In genomic region chr21:34261841-34262832, GRCh38 we compare ENCODE assay signal across 17 cellular contexts.
"Had no signal": no experiment of that assay in that cellular context is flagged by ENCODE, and none has a peak within 500 bp of the region (broad histone marks: within the 10 kb centered on the region; RNA-seq: fewer than 3 reads in every experiment).

No MANE protein-coding gene starts in this region.

- DNase-seq: activated CD4-positive, alpha-beta memory T cell treated with anti-CD3 and anti-CD28 coated beads, Interleukin-2, amount 10 ng/mL, durations not matched to agents 7 days and 5 days; activated gamma-delta T cell treated with Interleukin-2 at 50 U/mL for 16 hours; activated naive CD8-positive, alpha-beta T cell treated with anti-CD3 and anti-CD28 coated beads, Interleukin-2, amount 10 ng/mL, durations not matched to agents 7 days and 5 days; activated T-cell treated with anti-CD3 and anti-CD28 coated beads, Interleukin-2, amount 50 U/mL, for 72 hours; central memory CD4-positive, alpha-beta T cell; effector memory CD8-positive, alpha-beta T cell; immature natural killer cell; left ventricle myocardium inferior; right cardiac atrium; stimulated activated CD4-positive, alpha-beta T cell treated with anti-CD3 and anti-CD28 coated beads, Interleukin-1b, Interleukin-23, amount 100 ng/mL, for 48 hours; T-cell had no signal

- ATAC-seq: activated T-cell treated with anti-CD3 and anti-CD28 coated beads, Interleukin-2, amount 50 U/mL, for 72 hours; effector memory CD8-positive, alpha-beta T cell; stimulated activated memory B cell treated with anti-CD40 and anti-IgM and Interleukin-4, amounts not matched to agents 10 μg/mL and 1 μg/mL and 100 μg/mL, for 72 hours; T-cell had no signal

- H3K4me3 Mint-ChIP-seq: activated CD4-positive, alpha-beta memory T cell treated with anti-CD3 and anti-CD28 coated beads, Interleukin-2, amount 10 ng/mL, durations not matched to agents 7 days and 5 days; activated naive CD8-positive, alpha-beta T cell treated with anti-CD3 and anti-CD28 coated beads, Interleukin-2, amount 10 ng/mL, durations not matched to agents 7 days and 5 days; activated T-cell treated with anti-CD3 and anti-CD28 coated beads, Interleukin-2, amount 50 U/mL, for 72 hours; effector memory CD8-positive, alpha-beta T cell; immature natural killer cell; neural progenitor cell; stimulated activated memory B cell treated with anti-CD40 and anti-IgM and Interleukin-4, amounts not matched to agents 10 μg/mL and 1 μg/mL and 100 μg/mL, for 72 hours; T-cell; type B pancreatic cell had no signal

- H3K4me1 ChIP-seq: left ventricle myocardium inferior, neural progenitor cell had no signal

- H3K27ac ChIP-seq: epithelial cell of prostate, left ventricle myocardium inferior, neural progenitor cell, SK-N-MC, VCaP had no signal

- H3K36me3 ChIP-seq: left ventricle myocardium inferior, neural progenitor cell had no signal

- H3K4me1 Mint-ChIP-seq: activated CD4-positive, alpha-beta memory T cell treated with anti-CD3 and anti-CD28 coated beads, Interleukin-2, amount 10 ng/mL, durations not matched to agents 7 days and 5 days; activated naive CD8-positive, alpha-beta T cell treated with anti-CD3 and anti-CD28 coated beads, Interleukin-2, amount 10 ng/mL, durations not matched to agents 7 days and 5 days; immature natural killer cell; neural progenitor cell; stimulated activated memory B cell treated with anti-CD40 and anti-IgM and Interleukin-4, amounts not matched to agents 10 μg/mL and 1 μg/mL and 100 μg/mL, for 72 hours; T-cell had no signal

- H3K27me3 ChIP-seq: neural progenitor cell had no signal

- H3K9ac ChIP-seq: neural progenitor cell had no signal

- H3K27ac Mint-ChIP-seq: activated CD4-positive, alpha-beta memory T cell treated with anti-CD3 and anti-CD28 coated beads, Interleukin-2, amount 10 ng/mL, durations not matched to agents 7 days and 5 days; activated naive CD8-positive, alpha-beta T cell treated with anti-CD3 and anti-CD28 coated beads, Interleukin-2, amount 10 ng/mL, durations not matched to agents 7 days and 5 days; activated T-cell treated with anti-CD3 and anti-CD28 coated beads, Interleukin-2, amount 50 U/mL, for 72 hours; effector memory CD8-positive, alpha-beta T cell; neural progenitor cell; stimulated activated memory B cell treated with anti-CD40 and anti-IgM and Interleukin-4, amounts not matched to agents 10 μg/mL and 1 μg/mL and 100 μg/mL, for 72 hours; T-cell; type B pancreatic cell had no signal

- H3K4me3 ChIP-seq: left ventricle myocardium inferior, neural progenitor cell, SK-N-MC had no signal
